In the genomic region with DNA sequence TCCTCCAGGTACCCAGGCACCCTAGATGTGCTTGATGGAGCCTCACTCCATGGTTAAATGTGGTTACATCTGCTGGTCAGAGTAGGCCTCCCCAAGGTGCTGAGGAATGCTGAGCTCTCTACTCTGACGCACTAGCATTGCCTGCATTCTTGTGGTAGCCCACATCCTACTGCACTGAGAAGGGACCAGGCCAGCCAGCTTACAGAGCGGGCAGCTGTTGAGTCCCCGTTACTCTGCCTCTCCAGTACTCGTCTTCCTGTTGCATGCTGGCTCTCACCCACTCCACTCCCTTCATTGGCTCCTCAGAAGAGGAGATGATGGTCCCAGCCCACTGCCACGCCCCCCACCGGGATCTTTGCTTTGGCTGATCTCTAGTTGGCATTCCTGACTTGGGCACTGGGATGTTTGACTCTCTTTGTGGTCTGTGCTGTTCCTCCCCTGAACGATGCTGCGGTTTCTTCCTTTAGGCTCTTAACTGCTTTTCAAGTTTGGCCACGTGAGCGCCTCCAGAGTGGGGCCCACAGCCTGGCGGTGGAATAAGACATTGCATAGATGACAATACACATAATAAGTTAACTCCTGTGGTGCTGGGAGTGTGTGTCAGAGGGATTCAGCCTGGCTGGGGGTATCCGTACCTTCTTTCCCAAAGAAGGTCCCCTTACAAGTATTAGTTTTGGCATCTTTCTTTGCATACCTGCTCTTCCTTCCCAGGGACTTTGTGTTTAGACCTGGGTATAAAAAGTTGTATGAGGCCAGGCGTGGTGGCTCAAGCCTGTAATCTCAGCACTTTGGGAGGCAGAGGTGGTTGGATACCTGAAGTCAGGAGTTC, we compare ENCODE assay signal across 1 cellular context.
TF ChIP-seq lines count a peak whose summit lies in the region.

No MANE protein-coding gene starts in this region.

TF ChIP-seq in HepG2, 621 proteins besides CTCF, POLR2A, EP300 and RAD21 (continued from another document):
- TF ChIP-seq ZNF17 (CRISPR knock-in tag; IDR thresholded peaks at IDR 0.05) (no peak), GABPA (IDR thresholded peaks at IDR 0.05; ENCODE audit: low read depth, low read length) (no peak), GABPA (CRISPR knock-in tag; IDR thresholded peaks at IDR 0.05; ENCODE audit: low read depth) (no peak), HOXA9 (CRISPR knock-in tag; IDR thresholded peaks at IDR 0.05; ENCODE audit: borderline replicate concordance) (no peak), XBP1 (CRISPR knock-in tag; IDR thresholded peaks at IDR 0.05) (no peak), IKZF1 (IDR thresholded peaks at IDR 0.05) (no peak), THAP11 (CRISPR knock-in tag; IDR thresholded peaks at IDR 0.05) (no peak), SPEN (CRISPR knock-in tag; IDR thresholded peaks at IDR 0.05; ENCODE audit: low read depth) (no peak)
- TF ChIP-seq, protein P1, sequence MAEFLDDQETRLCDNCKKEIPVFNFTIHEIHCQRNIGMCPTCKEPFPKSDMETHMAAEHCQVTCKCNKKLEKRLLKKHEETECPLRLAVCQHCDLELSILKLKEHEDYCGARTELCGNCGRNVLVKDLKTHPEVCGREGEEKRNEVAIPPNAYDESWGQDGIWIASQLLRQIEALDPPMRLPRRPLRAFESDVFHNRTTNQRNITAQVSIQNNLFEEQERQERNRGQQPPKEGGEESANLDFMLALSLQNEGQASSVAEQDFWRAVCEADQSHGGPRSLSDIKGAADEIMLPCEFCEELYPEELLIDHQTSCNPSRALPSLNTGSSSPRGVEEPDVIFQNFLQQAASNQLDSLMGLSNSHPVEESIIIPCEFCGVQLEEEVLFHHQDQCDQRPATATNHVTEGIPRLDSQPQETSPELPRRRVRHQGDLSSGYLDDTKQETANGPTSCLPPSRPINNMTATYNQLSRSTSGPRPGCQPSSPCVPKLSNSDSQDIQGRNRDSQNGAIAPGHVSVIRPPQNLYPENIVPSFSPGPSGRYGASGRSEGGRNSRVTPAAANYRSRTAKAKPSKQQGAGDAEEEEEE (CRISPR knock-in tag; IDR thresholded peaks at IDR 0.05; ENCODE audit: borderline replicate concordance) = no peak
